In genomic region chr9:127129073-127129717, GRCh38 we compare ENCODE assay signal across 17 cellular contexts. TPM values are rescaled to one million over a fixed set of nuclear protein-coding genes. Genes with fewer than 3 reads are reported as not detected.
DNase-seq lines count a peak whose midpoint lies in the region; ATAC-seq, FAIRE-seq and TF ChIP-seq lines count a peak whose summit lies in the region.
"Had no signal": no experiment of that assay in that cellular context is flagged by ENCODE, and none has a peak within 500 bp of the region (broad histone marks: within the 10 kb centered on the region; RNA-seq: fewer than 3 reads in every experiment).

No MANE protein-coding gene starts in this region.

- intact Hi-C loops in sciatic nerve (cut with DNase I), result no loop called here

- DNase-seq in AG10803 (ENCODE audit: low read depth) (peak; percentile 50), SK-N-DZ (ENCODE audit: low spot score) (peak; percentile 52), fibroblast of the aortic adventitia (ENCODE audit: low read depth) (peak; percentile 33), sciatic nerve (ENCODE audit: low spot score) (peak; percentile 47), T-helper 2 cell (no peak), RCC 7860 (ENCODE audit: low spot score) (no peak)
- DNase-seq: activated CD4-positive, alpha-beta T cell treated with anti-CD3 and anti-CD28 coated beads, Interleukin-2, amount 10 ng/mL, durations not matched to agents 24 days and 14 days; activated naive CD4-positive, alpha-beta T cell treated with anti-CD3 and anti-CD28 coated beads, Interleukin-2, amount 50 U/mL, for 16 hours; CD8-positive, alpha-beta T cell; KG1; naive thymus-derived CD4-positive, alpha-beta T cell; NCI-H1105; NK-92 treated with Interleukin-12 subunit alpha and Interleukin-12 subunit beta, amount 100 ng/mL, for 24 hours; SIG-M5 had no signal

- no peak for FAIRE-seq in RCC 7860 (lab: Jason Lieb, UNC)

- TF ChIP-seq CTCF in AG10803 (conservative IDR thresholded peaks at IDR 0.05; ENCODE audit: low read length) (no peak), fibroblast of the aortic adventitia (IDR thresholded peaks at IDR 0.05; ENCODE audit: insufficient read depth, low read length) (no peak)

- H3K4me3 ChIP-seq in AG10803 (ENCODE audit: low read length) (no peak overlapping the region), fibroblast of the aortic adventitia (ENCODE audit: low read depth, low read length) (no peak overlapping the region)

- ATAC-seq in sciatic nerve, result peak; percentile 54
- no peak for ATAC-seq in HG02642 (IDR thresholded peaks at IDR 0.05; ENCODE audit: poor library complexity, unreplicated experiment)
- no peak for ATAC-seq in GM18868 (IDR thresholded peaks at IDR 0.05; ENCODE audit: unreplicated experiment)
- ATAC-seq: CD8-positive, alpha-beta T cell; naive thymus-derived CD4-positive, alpha-beta T cell; stimulated activated memory B cell treated with anti-CD40 and anti-IgM and Interleukin-4, amounts not matched to agents 10 μg/mL and 1 μg/mL and 100 μg/mL, for 72 hours had no signal

RNA-seq across cellular contexts. Expression of gene ANGPTL2, which starts 6.8 kb away (rescaled TPM):
- polyA plus RNA-seq in SK-N-DZ (2014; cell fraction: cytosol; rRNA removed), result 6.2 and 8.2 TPM in 2 replicates
- 3.3 and 4.0 TPM in 2 replicates for polyA plus RNA-seq in SK-N-DZ (2014; cell fraction: nucleus; rRNA removed)
- 41.0 and 47.5 TPM in 2 replicates for total RNA-seq in fibroblast of the aortic adventitia (ENCODE audit: low replicate concordance)
- total RNA-seq in sciatic nerve, result 46.4 TPM
- total RNA-seq: activated CD4-positive, alpha-beta T cell treated with anti-CD3 and anti-CD28 coated beads, Interleukin-2, amount 10 ng/mL, durations not matched to agents 24 days and 14 days; CD8-positive, alpha-beta T cell; naive thymus-derived CD4-positive, alpha-beta T cell had no signal
- polyA plus RNA-seq: naive thymus-derived CD4-positive, alpha-beta T cell had no signal

Comparison
In these comparisons a context has a peak if more than half of its experiments do, and no peak if none do; other contexts are left out.
1. DNase-seq: peak in AG10803 (single experiment), SK-N-DZ (single experiment), fibroblast of the aortic adventitia (single experiment) and sciatic nerve (single experiment); none in T-helper 2 cell (0 of 5) and RCC 7860 (single experiment).